7 cellular contexts compared by ENCODE assay signal in the genomic region with DNA sequence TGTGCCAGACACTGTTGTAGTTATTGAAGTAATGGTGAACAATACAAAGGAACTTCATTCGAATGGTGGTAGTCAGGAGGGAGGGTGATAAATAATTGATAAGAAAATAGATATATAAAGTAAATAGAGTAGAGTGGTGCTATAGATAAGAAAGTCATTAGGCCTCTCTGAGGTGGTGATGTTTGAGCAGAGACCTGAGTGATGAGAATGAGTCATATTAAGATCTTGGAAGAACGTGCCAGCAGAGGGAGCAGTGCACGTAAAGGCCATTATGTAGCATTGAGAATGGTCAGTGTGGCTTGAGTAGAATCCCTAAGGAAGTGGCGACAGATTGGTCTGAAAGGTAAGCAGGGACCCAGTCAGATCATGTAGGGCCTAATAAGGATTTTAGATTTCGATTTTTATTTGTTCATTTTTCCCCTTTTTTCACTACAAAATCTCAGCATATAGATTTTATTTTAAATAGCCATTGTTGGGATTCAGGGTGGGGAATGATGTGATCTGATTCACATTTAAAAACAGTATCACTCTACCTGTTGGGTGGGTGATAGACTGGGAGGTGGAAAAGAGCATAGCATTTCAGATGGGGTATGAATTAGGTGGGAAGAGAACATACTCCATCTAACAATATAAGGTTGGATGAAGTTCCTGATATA. TPM values are rescaled to one million over a fixed set of nuclear protein-coding genes. Genes with fewer than 3 reads are reported as not detected.
DNase-seq lines count a peak whose midpoint lies in the region; ATAC-seq and TF ChIP-seq lines count a peak whose summit lies in the region.

No MANE protein-coding gene starts in this region.

- H3K9me3 ChIP-seq in fibroblast of lung (ENCODE audit: control insufficient read depth, insufficient read depth, low read depth, low read length) = no peaks in the 10 kb centered on the region

- no peaks in the 10 kb centered on the region for H3K27me3 ChIP-seq in fibroblast of lung (ENCODE audit: control insufficient read depth, insufficient read depth, low read length)

- peak; percentile 55 for TF ChIP-seq RAD21 in Ishikawa (IDR thresholded peaks at IDR 0.05; ENCODE audit: low read depth)

- no peaks in the 10 kb centered on the region for H3K36me3 Mint-ChIP-seq in osteocyte (ENCODE audit: unreplicated experiment)

- H3K27ac ChIP-seq in fibroblast of lung (ENCODE audit: insufficient read depth, low read length) = no peak overlapping the region

- H3K4me3 ChIP-seq in fibroblast of lung (replicated peaks in 1 of 4; ENCODE audit: control extremely low read depth in 1 of 4, insufficient read depth in 1 of 4, low read depth in 3 of 4, low read length in 4 of 4) = no peak overlapping the region

- H3K4me3 Mint-ChIP-seq in osteocyte (ENCODE audit: unreplicated experiment) = no peak overlapping the region

- H3K4me1 ChIP-seq in fibroblast of lung (ENCODE audit: control insufficient read depth, extremely low read depth, insufficient read depth, low read length) = no peaks in the 10 kb centered on the region

- DNase-seq in Daoy (ENCODE audit: low read depth) = peak; percentile 73
- DNase-seq in SKM-1 (lab: John Stamatoyannopoulos, UW; ENCODE audit: unreplicated experiment) = peak; percentile 31
- DNase-seq in fibroblast of lung (ENCODE audit: low read depth in 2 of 2) = peak; percentile 70 to 77
- DNase-seq in osteocyte (ENCODE audit: extremely low spot score, unreplicated experiment) = no peak
- DNase-seq in activated T-cell treated with anti-CD3 and anti-CD28 coated beads, Interleukin-2, amount 50 U/mL, for 1 hour = no peak

- H3K9ac ChIP-seq in fibroblast of lung (ENCODE audit: insufficient read depth, low read length) = no peak overlapping the region

- TF ChIP-seq CTCF in fibroblast of lung (conservative IDR thresholded peaks at IDR 0.05 in 1 of 2, IDR thresholded peaks at IDR 0.05 in 1 of 2; ENCODE audit: low read depth in 1 of 2, low read length in 2 of 2) (peak; percentile 50 to 75), osteocyte (IDR thresholded peaks at IDR 0.05) (peak; percentile 67)

- no peaks in the 10 kb centered on the region for H3K4me1 Mint-ChIP-seq in osteocyte (ENCODE audit: unreplicated experiment)

- no peaks in the 10 kb centered on the region for H3K36me3 ChIP-seq in fibroblast of lung (ENCODE audit: control insufficient read depth, insufficient read depth, low read length)

- H2AFZ ChIP-seq in fibroblast of lung (ENCODE audit: low read length) = no peak overlapping the region

- H3K9me3 Mint-ChIP-seq in osteocyte (ENCODE audit: unreplicated experiment) = no peaks in the 10 kb centered on the region

- no peaks in the 10 kb centered on the region for H3K27me3 Mint-ChIP-seq in osteocyte (ENCODE audit: unreplicated experiment)

- no peaks in the 10 kb centered on the region for H3K79me2 ChIP-seq in fibroblast of lung (ENCODE audit: control insufficient read depth, insufficient read depth, low read length)

- H4K20me1 ChIP-seq in fibroblast of lung (ENCODE audit: control insufficient read depth, extremely low read depth, insufficient read depth, low read length) = peaks cover 2% of the 10 kb centered on the region

- peak; percentile 78 for ATAC-seq in GM19455 (IDR thresholded peaks at IDR 0.05; ENCODE audit: unreplicated experiment)

- no peak for TF ChIP-seq EP300 in Ishikawa (IDR thresholded peaks at IDR 0.05; ENCODE audit: borderline replicate concordance)

- no peak overlapping the region for H3K27ac Mint-ChIP-seq in osteocyte (ENCODE audit: unreplicated experiment)

- H3K4me2 ChIP-seq in fibroblast of lung (ENCODE audit: extremely low read depth, insufficient read depth, low read length) = no peak overlapping the region

TF ChIP-seq in Ishikawa, 13 proteins besides CTCF, POLR2A, EP300 and RAD21:
- no peak for TF ChIP-seq CEBPB (IDR thresholded peaks at IDR 0.05)
- no peak for TF ChIP-seq CREB1 (IDR thresholded peaks at IDR 0.05; ENCODE audit: low read depth)
- no peak for TF ChIP-seq ZBTB7A (IDR thresholded peaks at IDR 0.05; ENCODE audit: low read depth)
- no peak for TF ChIP-seq NFIC (IDR thresholded peaks at IDR 0.05)
- no peak for TF ChIP-seq TEAD4 (IDR thresholded peaks at IDR 0.05)
- no peak for TF ChIP-seq TAF1 (IDR thresholded peaks at IDR 0.05; ENCODE audit: low read depth)
- no peak for TF ChIP-seq TCF12 (IDR thresholded peaks at IDR 0.05; ENCODE audit: low read depth)
- TF ChIP-seq YY1 (IDR thresholded peaks at IDR 0.05; ENCODE audit: low read depth) = no peak
- no peak for TF ChIP-seq MAX (IDR thresholded peaks at IDR 0.05)

RNA-seq across cellular contexts. Expression of gene CCDC90B, which starts 44.7 kb away (rescaled TPM):
- 52.5 and 61.8 TPM in 2 replicates for total RNA-seq in Daoy (2014; rRNA removed; shearing (Covaris generic))
- 94.3 and 109 TPM in 2 replicates for total RNA-seq in fibroblast of lung
- 52.9 and 66.2 TPM in 2 replicates for polyA plus RNA-seq in fibroblast of lung
- polyA plus RNA-seq in fibroblast of lung (2012) = 53.1 and 61.5 TPM in 2 replicates
- 7.0 and 14.0 TPM in 2 replicates for polyA minus RNA-seq in fibroblast of lung (ENCODE audit: low replicate concordance)
- total RNA-seq in osteocyte = 33.3 and 42.4 TPM in 2 replicates

RNA-seq across cellular contexts. Expression of gene ANKRD42, which starts 47.9 kb away (rescaled TPM):
- 6.7 and 7.1 TPM in 2 replicates for total RNA-seq in Daoy (2014; rRNA removed; shearing (Covaris generic))
- total RNA-seq in fibroblast of lung = 13.9 and 17.5 TPM in 2 replicates
- 6.5 and 7.1 TPM in 2 replicates for polyA plus RNA-seq in fibroblast of lung
- polyA plus RNA-seq in fibroblast of lung (2012) = 8.3 and 10.1 TPM in 2 replicates
- 2.1 and 7.9 TPM in 2 replicates for polyA minus RNA-seq in fibroblast of lung (ENCODE audit: low replicate concordance)
- total RNA-seq in osteocyte = 8.8 and 9.8 TPM in 2 replicates

Comparison
In these comparisons a context has a peak if more than half of its experiments do, and no peak if none do; other contexts are left out.
1. DNase-seq: peak in Daoy (single experiment), SKM-1 (single experiment) and fibroblast of lung (2 of 2); none in osteocyte (single experiment) and activated T-cell treated with anti-CD3 and anti-CD28 coated beads, Interleukin-2, amount 50 U/mL, for 1 hour (single experiment).